In the genomic region with DNA sequence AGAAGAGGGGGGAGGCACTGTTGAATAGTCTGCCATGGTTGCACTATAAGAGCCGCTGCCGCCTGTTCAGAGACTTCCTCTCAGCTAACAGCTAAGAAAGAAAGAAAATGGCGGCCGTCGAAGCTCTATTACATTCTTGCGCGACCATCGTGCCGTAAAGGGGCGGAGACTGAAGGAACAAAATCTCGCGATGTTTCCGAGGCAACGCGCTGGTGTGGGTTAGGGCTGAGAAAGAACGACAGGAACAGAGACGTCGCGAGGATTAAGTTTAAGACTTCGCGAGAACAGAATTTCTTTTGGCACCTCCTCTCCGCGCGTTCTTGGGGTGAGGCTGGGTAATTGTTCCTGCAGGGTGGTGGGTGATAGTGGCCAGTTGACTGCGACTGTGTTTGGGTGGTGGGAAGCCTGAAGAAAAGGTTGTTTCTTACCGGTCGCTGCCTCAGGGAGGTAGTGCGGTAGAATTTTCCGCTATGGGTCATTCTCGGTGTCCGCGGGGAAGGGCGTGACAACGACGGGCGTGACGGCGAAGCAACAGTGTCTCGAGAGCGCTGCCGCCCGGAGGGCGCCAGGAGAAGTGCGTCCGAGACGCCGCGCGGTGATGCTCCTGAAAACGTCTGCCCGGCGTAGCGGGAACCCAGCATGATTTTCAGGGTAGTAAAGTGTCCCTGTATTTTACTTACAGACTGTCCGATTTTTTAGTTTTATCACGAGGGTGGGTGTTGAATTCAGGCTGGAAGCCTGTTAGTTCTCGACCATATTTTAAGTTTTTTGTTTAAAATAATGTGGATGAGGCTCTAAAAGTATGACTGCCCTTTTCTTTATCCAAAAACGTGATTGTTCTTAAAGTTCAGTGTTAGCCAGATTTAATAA, we compare ENCODE assay signal across 1 cellular context.
TF ChIP-seq lines count a peak whose summit lies in the region.

A gene with protein sequence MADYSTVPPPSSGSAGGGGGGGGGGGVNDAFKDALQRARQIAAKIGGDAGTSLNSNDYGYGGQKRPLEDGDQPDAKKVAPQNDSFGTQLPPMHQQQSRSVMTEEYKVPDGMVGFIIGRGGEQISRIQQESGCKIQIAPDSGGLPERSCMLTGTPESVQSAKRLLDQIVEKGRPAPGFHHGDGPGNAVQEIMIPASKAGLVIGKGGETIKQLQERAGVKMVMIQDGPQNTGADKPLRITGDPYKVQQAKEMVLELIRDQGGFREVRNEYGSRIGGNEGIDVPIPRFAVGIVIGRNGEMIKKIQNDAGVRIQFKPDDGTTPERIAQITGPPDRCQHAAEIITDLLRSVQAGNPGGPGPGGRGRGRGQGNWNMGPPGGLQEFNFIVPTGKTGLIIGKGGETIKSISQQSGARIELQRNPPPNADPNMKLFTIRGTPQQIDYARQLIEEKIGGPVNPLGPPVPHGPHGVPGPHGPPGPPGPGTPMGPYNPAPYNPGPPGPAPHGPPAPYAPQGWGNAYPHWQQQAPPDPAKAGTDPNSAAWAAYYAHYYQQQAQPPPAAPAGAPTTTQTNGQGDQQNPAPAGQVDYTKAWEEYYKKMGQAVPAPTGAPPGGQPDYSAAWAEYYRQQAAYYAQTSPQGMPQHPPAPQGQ (minus strand): TSS at position 104 of the 870 bp plus-strand sequence. CDS start 68 bp downstream, at position 36.

TF ChIP-seq in K562, 482 proteins besides CTCF, POLR2A, EP300 and RAD21 (continued from another document and continues in another):
- TF ChIP-seq, protein P1, sequence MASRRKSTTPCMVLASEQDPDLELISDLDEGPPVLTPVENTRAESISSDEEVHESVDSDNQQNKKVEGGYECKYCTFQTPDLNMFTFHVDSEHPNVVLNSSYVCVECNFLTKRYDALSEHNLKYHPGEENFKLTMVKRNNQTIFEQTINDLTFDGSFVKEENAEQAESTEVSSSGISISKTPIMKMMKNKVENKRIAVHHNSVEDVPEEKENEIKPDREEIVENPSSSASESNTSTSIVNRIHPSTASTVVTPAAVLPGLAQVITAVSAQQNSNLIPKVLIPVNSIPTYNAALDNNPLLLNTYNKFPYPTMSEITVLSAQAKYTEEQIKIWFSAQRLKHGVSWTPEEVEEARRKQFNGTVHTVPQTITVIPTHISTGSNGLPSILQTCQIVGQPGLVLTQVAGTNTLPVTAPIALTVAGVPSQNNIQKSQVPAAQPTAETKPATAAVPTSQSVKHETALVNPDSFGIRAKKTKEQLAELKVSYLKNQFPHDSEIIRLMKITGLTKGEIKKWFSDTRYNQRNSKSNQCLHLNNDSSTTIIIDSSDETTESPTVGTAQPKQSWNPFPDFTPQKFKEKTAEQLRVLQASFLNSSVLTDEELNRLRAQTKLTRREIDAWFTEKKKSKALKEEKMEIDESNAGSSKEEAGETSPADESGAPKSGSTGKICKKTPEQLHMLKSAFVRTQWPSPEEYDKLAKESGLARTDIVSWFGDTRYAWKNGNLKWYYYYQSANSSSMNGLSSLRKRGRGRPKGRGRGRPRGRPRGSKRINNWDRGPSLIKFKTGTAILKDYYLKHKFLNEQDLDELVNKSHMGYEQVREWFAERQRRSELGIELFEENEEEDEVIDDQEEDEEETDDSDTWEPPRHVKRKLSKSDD (conservative IDR thresholded peaks at IDR 0.05; ENCODE audit: low read length), result 0 out of 2 replicates have a peak, but pooled peaks have one; percentile 31
- peak; percentile 97 for TF ChIP-seq NFRKB (IDR thresholded peaks at IDR 0.05; ENCODE audit: low read depth)
- TF ChIP-seq, protein P2, sequence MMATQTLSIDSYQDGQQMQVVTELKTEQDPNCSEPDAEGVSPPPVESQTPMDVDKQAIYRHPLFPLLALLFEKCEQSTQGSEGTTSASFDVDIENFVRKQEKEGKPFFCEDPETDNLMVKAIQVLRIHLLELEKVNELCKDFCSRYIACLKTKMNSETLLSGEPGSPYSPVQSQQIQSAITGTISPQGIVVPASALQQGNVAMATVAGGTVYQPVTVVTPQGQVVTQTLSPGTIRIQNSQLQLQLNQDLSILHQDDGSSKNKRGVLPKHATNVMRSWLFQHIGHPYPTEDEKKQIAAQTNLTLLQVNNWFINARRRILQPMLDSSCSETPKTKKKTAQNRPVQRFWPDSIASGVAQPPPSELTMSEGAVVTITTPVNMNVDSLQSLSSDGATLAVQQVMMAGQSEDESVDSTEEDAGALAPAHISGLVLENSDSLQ (IDR thresholded peaks at IDR 0.05), result peak; percentile 62
- TF ChIP-seq SUPT5H (IDR thresholded peaks at IDR 0.05), result peak; percentile 98
- peak; percentile 62 for TF ChIP-seq ZNF766 (CRISPR knock-in tag; conservative IDR thresholded peaks at IDR 0.05)
- peak; percentile 67 for TF ChIP-seq ASH1L (IDR thresholded peaks at IDR 0.05; ENCODE audit: borderline replicate concordance, low read depth, partially characterized antibody)
- TF ChIP-seq CSDE1 (IDR thresholded peaks at IDR 0.05), result 0 out of 4 replicates have a peak, but pooled peaks of 1 of the 2 experiments have one; percentile 31
- peak; percentile 72 for TF ChIP-seq CTBP1 (IDR thresholded peaks at IDR 0.05; ENCODE audit: borderline replicate concordance)
- TF ChIP-seq POLR2H (tag; IDR thresholded peaks at IDR 0.05; ENCODE audit: low read depth), result peak; percentile 93
- TF ChIP-seq C11orf30 (IDR thresholded peaks at IDR 0.05; ENCODE audit: low read depth), result peak; percentile 63
- peak; percentile 28; the same call in 1 of the 2 replicates for TF ChIP-seq EHMT2 (IDR thresholded peaks at IDR 0.05)
- TF ChIP-seq DPF2 (IDR thresholded peaks at IDR 0.05), result peak; percentile 44
- no peak for TF ChIP-seq TCFL5 (CRISPR knock-in tag; conservative IDR thresholded peaks at IDR 0.05)
- TF ChIP-seq MED1 (CRISPR knock-in tag; IDR thresholded peaks at IDR 0.05; ENCODE audit: borderline replicate concordance), result no peak
- peak; percentile 45; the same call in 1 of the 2 replicates for TF ChIP-seq ARID1B (IDR thresholded peaks at IDR 0.05)
- TF ChIP-seq, protein P3, sequence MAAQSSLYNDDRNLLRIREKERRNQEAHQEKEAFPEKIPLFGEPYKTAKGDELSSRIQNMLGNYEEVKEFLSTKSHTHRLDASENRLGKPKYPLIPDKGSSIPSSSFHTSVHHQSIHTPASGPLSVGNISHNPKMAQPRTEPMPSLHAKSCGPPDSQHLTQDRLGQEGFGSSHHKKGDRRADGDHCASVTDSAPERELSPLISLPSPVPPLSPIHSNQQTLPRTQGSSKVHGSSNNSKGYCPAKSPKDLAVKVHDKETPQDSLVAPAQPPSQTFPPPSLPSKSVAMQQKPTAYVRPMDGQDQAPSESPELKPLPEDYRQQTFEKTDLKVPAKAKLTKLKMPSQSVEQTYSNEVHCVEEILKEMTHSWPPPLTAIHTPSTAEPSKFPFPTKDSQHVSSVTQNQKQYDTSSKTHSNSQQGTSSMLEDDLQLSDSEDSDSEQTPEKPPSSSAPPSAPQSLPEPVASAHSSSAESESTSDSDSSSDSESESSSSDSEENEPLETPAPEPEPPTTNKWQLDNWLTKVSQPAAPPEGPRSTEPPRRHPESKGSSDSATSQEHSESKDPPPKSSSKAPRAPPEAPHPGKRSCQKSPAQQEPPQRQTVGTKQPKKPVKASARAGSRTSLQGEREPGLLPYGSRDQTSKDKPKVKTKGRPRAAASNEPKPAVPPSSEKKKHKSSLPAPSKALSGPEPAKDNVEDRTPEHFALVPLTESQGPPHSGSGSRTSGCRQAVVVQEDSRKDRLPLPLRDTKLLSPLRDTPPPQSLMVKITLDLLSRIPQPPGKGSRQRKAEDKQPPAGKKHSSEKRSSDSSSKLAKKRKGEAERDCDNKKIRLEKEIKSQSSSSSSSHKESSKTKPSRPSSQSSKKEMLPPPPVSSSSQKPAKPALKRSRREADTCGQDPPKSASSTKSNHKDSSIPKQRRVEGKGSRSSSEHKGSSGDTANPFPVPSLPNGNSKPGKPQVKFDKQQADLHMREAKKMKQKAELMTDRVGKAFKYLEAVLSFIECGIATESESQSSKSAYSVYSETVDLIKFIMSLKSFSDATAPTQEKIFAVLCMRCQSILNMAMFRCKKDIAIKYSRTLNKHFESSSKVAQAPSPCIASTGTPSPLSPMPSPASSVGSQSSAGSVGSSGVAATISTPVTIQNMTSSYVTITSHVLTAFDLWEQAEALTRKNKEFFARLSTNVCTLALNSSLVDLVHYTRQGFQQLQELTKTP (IDR thresholded peaks at IDR 0.05; ENCODE audit: low read depth in 1 of 2, partially characterized antibody in 2 of 2), result peak in 1 of 2 experiments; percentile 19
- TF ChIP-seq SIN3A (IDR thresholded peaks at IDR 0.05; ENCODE audit: borderline replicate concordance in 2 of 2, control insufficient read depth in 1 of 2, low read depth in 2 of 2, low read length in 2 of 2), result peak; percentile 61 to 62; a peak in 2 of 4 replicates
- peak; percentile 51 for TF ChIP-seq HCFC1 (IDR thresholded peaks at IDR 0.05; ENCODE audit: low read depth, low read length)
- TF ChIP-seq PHF20 (IDR thresholded peaks at IDR 0.05; ENCODE audit: partially characterized antibody), result peak; percentile 49
- TF ChIP-seq CHD4 (IDR thresholded peaks at IDR 0.05; ENCODE audit: insufficient read depth, insufficient replicate concordance, low read depth, low read length, poor library complexity, severe bottlenecking), result no peak
- TF ChIP-seq CXXC5 (CRISPR knock-in tag; IDR thresholded peaks at IDR 0.05), result peak; percentile 78
- peak; percentile 56; the same call in 1 of the 2 replicates for TF ChIP-seq NCOA1 (IDR thresholded peaks at IDR 0.05; ENCODE audit: low read depth)
- 0 out of 2 replicates have a peak, but pooled peaks have one; percentile 38 for TF ChIP-seq FOXM1 (IDR thresholded peaks at IDR 0.05; ENCODE audit: low read depth)
- TF ChIP-seq FOXM1 (CRISPR knock-in tag; IDR thresholded peaks at IDR 0.05; ENCODE audit: low read depth), result peak; percentile 77; the same call in 1 of the 2 replicates
- no peak for TF ChIP-seq MXI1 (IDR thresholded peaks at IDR 0.05; ENCODE audit: low read depth, low read length)
- TF ChIP-seq, protein P4, sequence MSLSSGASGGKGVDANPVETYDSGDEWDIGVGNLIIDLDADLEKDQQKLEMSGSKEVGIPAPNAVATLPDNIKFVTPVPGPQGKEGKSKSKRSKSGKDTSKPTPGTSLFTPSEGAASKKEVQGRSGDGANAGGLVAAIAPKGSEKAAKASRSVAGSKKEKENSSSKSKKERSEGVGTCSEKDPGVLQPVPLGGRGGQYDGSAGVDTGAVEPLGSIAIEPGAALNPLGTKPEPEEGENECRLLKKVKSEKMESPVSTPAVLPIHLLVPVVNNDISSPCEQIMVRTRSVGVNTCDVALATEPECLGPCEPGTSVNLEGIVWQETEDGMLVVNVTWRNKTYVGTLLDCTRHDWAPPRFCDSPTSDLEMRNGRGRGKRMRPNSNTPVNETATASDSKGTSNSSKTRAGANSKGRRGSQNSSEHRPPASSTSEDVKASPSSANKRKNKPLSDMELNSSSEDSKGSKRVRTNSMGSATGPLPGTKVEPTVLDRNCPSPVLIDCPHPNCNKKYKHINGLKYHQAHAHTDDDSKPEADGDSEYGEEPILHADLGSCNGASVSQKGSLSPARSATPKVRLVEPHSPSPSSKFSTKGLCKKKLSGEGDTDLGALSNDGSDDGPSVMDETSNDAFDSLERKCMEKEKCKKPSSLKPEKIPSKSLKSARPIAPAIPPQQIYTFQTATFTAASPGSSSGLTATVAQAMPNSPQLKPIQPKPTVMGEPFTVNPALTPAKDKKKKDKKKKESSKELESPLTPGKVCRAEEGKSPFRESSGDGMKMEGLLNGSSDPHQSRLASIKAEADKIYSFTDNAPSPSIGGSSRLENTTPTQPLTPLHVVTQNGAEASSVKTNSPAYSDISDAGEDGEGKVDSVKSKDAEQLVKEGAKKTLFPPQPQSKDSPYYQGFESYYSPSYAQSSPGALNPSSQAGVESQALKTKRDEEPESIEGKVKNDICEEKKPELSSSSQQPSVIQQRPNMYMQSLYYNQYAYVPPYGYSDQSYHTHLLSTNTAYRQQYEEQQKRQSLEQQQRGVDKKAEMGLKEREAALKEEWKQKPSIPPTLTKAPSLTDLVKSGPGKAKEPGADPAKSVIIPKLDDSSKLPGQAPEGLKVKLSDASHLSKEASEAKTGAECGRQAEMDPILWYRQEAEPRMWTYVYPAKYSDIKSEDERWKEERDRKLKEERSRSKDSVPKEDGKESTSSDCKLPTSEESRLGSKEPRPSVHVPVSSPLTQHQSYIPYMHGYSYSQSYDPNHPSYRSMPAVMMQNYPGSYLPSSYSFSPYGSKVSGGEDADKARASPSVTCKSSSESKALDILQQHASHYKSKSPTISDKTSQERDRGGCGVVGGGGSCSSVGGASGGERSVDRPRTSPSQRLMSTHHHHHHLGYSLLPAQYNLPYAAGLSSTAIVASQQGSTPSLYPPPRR (CRISPR knock-in tag; IDR thresholded peaks at IDR 0.05; ENCODE audit: borderline replicate concordance), result no peak
- TF ChIP-seq CHD2 (IDR thresholded peaks at IDR 0.05; ENCODE audit: low read depth, low read length), result peak; percentile 97
- TF ChIP-seq RFX1 (IDR thresholded peaks at IDR 0.05), result peak; percentile 78
- TF ChIP-seq LARP7 (IDR thresholded peaks at IDR 0.05), result 0 out of 2 replicates have a peak, but pooled peaks have one; percentile 45
- TF ChIP-seq TBP (optimal IDR thresholded peaks at IDR 0.05; ENCODE audit: low read depth, low read length), result peak; percentile 96
- TF ChIP-seq MEIS2 (IDR thresholded peaks at IDR 0.05; ENCODE audit: partially characterized antibody), result peak; percentile 30
- TF ChIP-seq, protein P5, sequence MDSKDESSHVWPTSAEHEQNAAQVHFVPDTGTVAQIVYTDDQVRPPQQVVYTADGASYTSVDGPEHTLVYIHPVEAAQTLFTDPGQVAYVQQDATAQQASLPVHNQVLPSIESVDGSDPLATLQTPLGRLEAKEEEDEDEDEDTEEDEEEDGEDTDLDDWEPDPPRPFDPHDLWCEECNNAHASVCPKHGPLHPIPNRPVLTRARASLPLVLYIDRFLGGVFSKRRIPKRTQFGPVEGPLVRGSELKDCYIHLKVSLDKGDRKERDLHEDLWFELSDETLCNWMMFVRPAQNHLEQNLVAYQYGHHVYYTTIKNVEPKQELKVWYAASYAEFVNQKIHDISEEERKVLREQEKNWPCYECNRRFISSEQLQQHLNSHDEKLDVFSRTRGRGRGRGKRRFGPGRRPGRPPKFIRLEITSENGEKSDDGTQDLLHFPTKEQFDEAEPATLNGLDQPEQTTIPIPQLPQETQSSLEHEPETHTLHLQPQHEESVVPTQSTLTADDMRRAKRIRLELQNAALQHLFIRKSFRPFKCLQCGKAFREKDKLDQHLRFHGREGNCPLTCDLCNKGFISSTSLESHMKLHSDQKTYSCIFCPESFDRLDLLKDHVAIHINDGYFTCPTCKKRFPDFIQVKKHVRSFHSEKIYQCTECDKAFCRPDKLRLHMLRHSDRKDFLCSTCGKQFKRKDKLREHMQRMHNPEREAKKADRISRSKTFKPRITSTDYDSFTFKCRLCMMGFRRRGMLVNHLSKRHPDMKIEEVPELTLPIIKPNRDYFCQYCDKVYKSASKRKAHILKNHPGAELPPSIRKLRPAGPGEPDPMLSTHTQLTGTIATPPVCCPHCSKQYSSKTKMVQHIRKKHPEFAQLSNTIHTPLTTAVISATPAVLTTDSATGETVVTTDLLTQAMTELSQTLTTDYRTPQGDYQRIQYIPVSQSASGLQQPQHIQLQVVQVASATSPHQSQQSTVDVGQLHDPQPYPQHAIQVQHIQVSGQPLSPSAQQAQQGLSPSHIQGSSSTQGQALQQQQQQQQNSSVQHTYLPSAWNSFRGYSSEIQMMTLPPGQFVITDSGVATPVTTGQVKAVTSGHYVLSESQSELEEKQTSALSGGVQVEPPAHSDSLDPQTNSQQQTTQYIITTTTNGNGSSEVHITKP (IDR thresholded peaks at IDR 0.05; ENCODE audit: partially characterized antibody), result peak; percentile 36
- 0 out of 2 replicates have a peak, but pooled peaks have one; percentile 48 for TF ChIP-seq NFATC3 (IDR thresholded peaks at IDR 0.05)
- peak; percentile 72; the same call in 1 of the 2 replicates for TF ChIP-seq SMARCA5 (IDR thresholded peaks at IDR 0.05)
- peak; percentile 83 for TF ChIP-seq TAF1 (IDR thresholded peaks at IDR 0.05; ENCODE audit: control insufficient read depth, extremely low read depth, insufficient read depth, low read length, severe bottlenecking)
- no peak for TF ChIP-seq SP2 (IDR thresholded peaks at IDR 0.05; ENCODE audit: extremely low read depth, low read depth, low read length, poor library complexity, severe bottlenecking)
- TF ChIP-seq MAZ (CRISPR knock-in tag; conservative IDR thresholded peaks at IDR 0.05 in 1 of 2, IDR thresholded peaks at IDR 0.05 in 1 of 2), result peak in 1 of 2 experiments; percentile 15; a peak in 2 of 4 replicates
- TF ChIP-seq BHLHE40 (IDR thresholded peaks at IDR 0.05; ENCODE audit: low read length), result peak; percentile 53; the same call in 1 of the 2 replicates
